In the genomic region with DNA sequence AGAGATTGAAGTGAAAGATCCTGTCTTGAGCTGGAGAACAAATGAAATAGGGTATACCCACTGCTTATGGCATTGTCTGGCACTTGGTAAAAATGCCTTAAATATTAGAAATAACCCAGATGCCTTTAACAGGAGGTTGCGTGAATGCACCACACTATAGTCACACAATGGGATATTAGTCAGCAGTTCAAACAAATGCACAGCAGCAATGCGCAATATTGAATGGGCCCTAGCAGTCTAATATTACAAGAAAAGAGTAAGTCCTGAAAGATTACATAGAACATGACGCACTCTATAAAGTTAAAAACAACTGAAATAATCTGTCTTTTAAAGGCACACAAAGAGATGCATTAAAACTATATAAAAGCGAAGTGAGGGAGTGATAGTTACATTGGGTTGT, we compare ENCODE assay signal across 20 cellular contexts.
"Had no signal": no experiment of that assay in that cellular context is flagged by ENCODE, and none has a peak within 500 bp of the region (broad histone marks: within the 10 kb centered on the region; RNA-seq: fewer than 3 reads in every experiment).

No MANE protein-coding gene starts in this region.

- H3K4me3 ChIP-seq: esophagus squamous epithelium, gastrocnemius medialis, hepatocyte, skin epidermis, uterus had no signal

- H3K27me3 ChIP-seq: esophagus squamous epithelium, gastrocnemius medialis, hepatocyte, uterus had no signal

- H3K27ac ChIP-seq: esophagus squamous epithelium, hepatocyte, skin epidermis, uterus, WERI-Rb-1 had no signal

- H3K9me3 ChIP-seq: esophagus squamous epithelium, gastrocnemius medialis, uterus had no signal

- H3K4me1 ChIP-seq: uterus had no signal

- H3K36me3 ChIP-seq: uterus, WERI-Rb-1 had no signal

- DNase-seq: activated CD4-positive, alpha-beta T cell treated with anti-CD3 and anti-CD28 coated beads for 48 hours; activated CD4-positive, alpha-beta T cell treated with anti-CD3 and anti-CD28 coated beads, Interleukin-2, amount 50 U/mL, for 48 hours; activated CD8-positive, alpha-beta memory T cell treated with anti-CD3 and anti-CD28 coated beads for 24 hours; activated effector memory CD4-positive, alpha-beta T cell treated with Interleukin-2 at 50 U/mL for 16 hours; activated naive CD4-positive, alpha-beta T cell treated with Interleukin-2 at 50 U/mL for 16 hours; aorta; endodermal cell; esophagus squamous epithelium; gastrocnemius medialis; glutamatergic neuron; left cardiac atrium; mammary epithelial cell; posterior cingulate gyrus; right cardiac atrium; stimulated activated CD4-positive, alpha-beta T cell treated with anti-CD3 and anti-CD28 coated beads, Interleukin-4, amount 100 ng/mL, for 24 hours; T1000; uterus; WERI-Rb-1 had no signal
